24 cellular contexts compared by ENCODE assay signal in genomic region chrX:29040160-29040559, GRCh38.
DNase-seq lines count a peak whose midpoint lies in the region; ATAC-seq and TF ChIP-seq lines count a peak whose summit lies in the region.
"Had no signal": no experiment of that assay in that cellular context is flagged by ENCODE, and none has a peak within 500 bp of the region (broad histone marks: within the 10 kb centered on the region; RNA-seq: fewer than 3 reads in every experiment).

No MANE protein-coding gene starts in this region.

- H3K36me3 ChIP-seq in left ventricle myocardium inferior = no peaks in the 10 kb centered on the region
- H3K36me3 ChIP-seq in right atrium auricular region = no peaks in the 10 kb centered on the region
- H3K36me3 ChIP-seq in upper lobe of right lung = no peaks in the 10 kb centered on the region
- H3K36me3 ChIP-seq: BE2C; BLaER1 treated with 17β-estradiol and CSF1 and Interleukin-3, amounts not matched to agents 10 nM and 100 nM had no signal

- no peak overlapping the region for H3K4me3 ChIP-seq in left ventricle myocardium inferior
- H3K4me3 ChIP-seq in right atrium auricular region = no peak overlapping the region
- H3K4me3 ChIP-seq in upper lobe of right lung = no peak overlapping the region
- H3K4me3 ChIP-seq: BLaER1 treated with 17β-estradiol and CSF1 and Interleukin-3, amounts not matched to agents 10 nM and 100 nM; GM12878; GM23248 had no signal

- H3K27me3 Mint-ChIP-seq in brain (no peaks in the 10 kb centered on the region), nephron progenitor cell (ENCODE audit: low read depth, poor library complexity) (no peaks in the 10 kb centered on the region)
- H3K27me3 Mint-ChIP-seq: CD4-positive, alpha-beta T cell had no signal

- TF ChIP-seq CTCF in left ventricle myocardium inferior (IDR thresholded peaks at IDR 0.05; ENCODE audit: borderline replicate concordance) = no peak
- TF ChIP-seq CTCF in right atrium auricular region (IDR thresholded peaks at IDR 0.05) = no peak
- TF ChIP-seq CTCF in brain (conservative IDR thresholded peaks at IDR 0.05) = no peak
- TF ChIP-seq CTCF in nephron progenitor cell (IDR thresholded peaks at IDR 0.05) = no peak
- TF ChIP-seq CTCF in upper lobe of right lung (IDR thresholded peaks at IDR 0.05) = no peak

- intact Hi-C loops in left ventricle myocardium inferior (cut with micrococcal nuclease) = loop anchor here (10.0 kb wide), 1 partner anchor 455 kb away; the partner anchor contains the start of gene IL1RAPL1
- intact Hi-C loops in upper lobe of right lung (cut with DNase I) = no loop called here

- H3K4me1 ChIP-seq in left ventricle myocardium inferior (peaks cover 5% of the 10 kb centered on the region), right atrium auricular region (no peaks in the 10 kb centered on the region), upper lobe of right lung (no peaks in the 10 kb centered on the region)
- H3K4me1 ChIP-seq: BE2C had no signal

- H3K27me3 ChIP-seq in left ventricle myocardium inferior (ENCODE audit: low read depth) (no peaks in the 10 kb centered on the region), right atrium auricular region (no peaks in the 10 kb centered on the region), upper lobe of right lung (no peaks in the 10 kb centered on the region)
- H3K27me3 ChIP-seq: BE2C; BLaER1 treated with 17β-estradiol and CSF1 and Interleukin-3, amounts not matched to agents 10 nM and 100 nM had no signal

- H3K27ac Mint-ChIP-seq in brain = peak overlapping the region in 3 of 5 experiments; percentile 43 to 94 (median 60)
- peak overlapping the region; percentile 33 for H3K27ac Mint-ChIP-seq in nephron progenitor cell
- H3K27ac Mint-ChIP-seq: CD14-positive monocyte; CD4-positive, alpha-beta T cell; CD8-positive, alpha-beta memory T cell had no signal

- H3K9me3 Mint-ChIP-seq in brain (peaks cover 0 to 3% (median 0%) of the 10 kb centered on the region in 5 experiments), nephron progenitor cell (no peaks in the 10 kb centered on the region)
- H3K9me3 Mint-ChIP-seq: CD14-positive monocyte had no signal

- peak overlapping the region; percentile 51 for H3K27ac ChIP-seq in left ventricle myocardium inferior (replicated peaks)
- H3K27ac ChIP-seq in right atrium auricular region = no peak overlapping the region
- H3K27ac ChIP-seq in upper lobe of right lung = no peak overlapping the region
- H3K27ac ChIP-seq: 22Rv1; BLaER1 treated with 17β-estradiol and CSF1 and Interleukin-3, amounts not matched to agents 10 nM and 100 nM; GM23248 had no signal

- no peaks in the 10 kb centered on the region for H3K9me3 ChIP-seq in left ventricle myocardium inferior (replicated peaks)
- H3K9me3 ChIP-seq in right atrium auricular region = no peaks in the 10 kb centered on the region
- no peaks in the 10 kb centered on the region for H3K9me3 ChIP-seq in upper lobe of right lung
- H3K9me3 ChIP-seq: BE2C; BLaER1 treated with 17β-estradiol and CSF1 and Interleukin-3, amounts not matched to agents 10 nM and 100 nM had no signal

- H3K36me3 Mint-ChIP-seq in brain = no peaks in the 10 kb centered on the region
- no peaks in the 10 kb centered on the region for H3K36me3 Mint-ChIP-seq in nephron progenitor cell (ENCODE audit: low read depth)
- H3K36me3 Mint-ChIP-seq: CD14-positive monocyte; CD8-positive, alpha-beta memory T cell had no signal

- peak overlapping the region in 1 of 5 experiments; percentile 54 for H3K4me3 Mint-ChIP-seq in brain
- H3K4me3 Mint-ChIP-seq in nephron progenitor cell = no peak overlapping the region
- H3K4me3 Mint-ChIP-seq: CD14-positive monocyte; CD4-positive, alpha-beta T cell; CD8-positive, alpha-beta memory T cell had no signal

- H3K4me1 Mint-ChIP-seq in brain = peaks cover 32% of the 10 kb centered on the region
- no peaks in the 10 kb centered on the region for H3K4me1 Mint-ChIP-seq in nephron progenitor cell
- H3K4me1 Mint-ChIP-seq: CD14-positive monocyte; CD8-positive, alpha-beta memory T cell had no signal

- DNase-seq in NCI-H187 treated with DMSO at 0.1 percent for 48 hours (lab: John Stamatoyannopoulos, UW) (peak; percentile 3), NCI-H187 (lab: John Stamatoyannopoulos, UW) (no peak), left ventricle myocardium inferior (no peak), right atrium auricular region (ENCODE audit: low spot score) (no peak), nephron progenitor cell (no peak), upper lobe of right lung (no peak)
- DNase-seq: ACHN; AML-193; BE2C; CD4-positive, alpha-beta T cell; CD8-positive, alpha-beta memory T cell; DMS 273 treated with DMSO at 0.1 percent for 48 hours; DMS79; EL; GDM1; GM23248; H7; HCEC 1CT had no signal

- no peak for ATAC-seq in upper lobe of right lung
- no peak for ATAC-seq in GM18861 (IDR thresholded peaks at IDR 0.05; ENCODE audit: unreplicated experiment)
- ATAC-seq: GM12878 had no signal
